9 cellular contexts compared by ENCODE assay signal in genomic region chr2:43402002-43402401, GRCh38.
DNase-seq lines count a peak whose midpoint lies in the region; ATAC-seq lines count a peak whose summit lies in the region.
"Had no signal": no experiment of that assay in that cellular context is flagged by ENCODE, and none has a peak within 500 bp of the region (broad histone marks: within the 10 kb centered on the region; RNA-seq: fewer than 3 reads in every experiment).

No MANE protein-coding gene starts in this region.

- ATAC-seq in GM18519 (IDR thresholded peaks at IDR 0.05; ENCODE audit: low FRiP score, unreplicated experiment) (peak; percentile 59), GM21367 (IDR thresholded peaks at IDR 0.05; ENCODE audit: unreplicated experiment) (peak; percentile 69), HG03342 (IDR thresholded peaks at IDR 0.05; ENCODE audit: unreplicated experiment) (peak; percentile 94)

- DNase-seq in left kidney (ENCODE audit: low read depth, low spot score) = peak; percentile 42
- no peak for DNase-seq in D341Med (ENCODE audit: low spot score)
- DNase-seq in DMS79 (lab: John Stamatoyannopoulos, UW) = no peak
- no peak for DNase-seq in activated CD4-positive, CD25-positive, alpha-beta regulatory T cell treated with anti-CD3 and anti-CD28 coated beads, Interleukin-2, amount 50 U/mL, for 72 hours
- no peak for DNase-seq in activated gamma-delta T cell treated with Interleukin-2 at 50 U/mL for 16 hours
- DNase-seq: right cardiac atrium had no signal
